ENCODE assay signal across 8 cellular contexts in genomic region chr1:68827261-68827660, GRCh38.
"Had no signal": no experiment of that assay in that cellular context is flagged by ENCODE, and none has a peak within 500 bp of the region (broad histone marks: within the 10 kb centered on the region; RNA-seq: fewer than 3 reads in every experiment).

No MANE protein-coding gene starts in this region.

- ATAC-seq: GM23338, HCT116 had no signal

- H3K9ac ChIP-seq: GM23248 had no signal

- H3K4me3 ChIP-seq: GM23248, GM23338 had no signal

- DNase-seq: GM23248, GOT3, H7, H9, HCEC 1CT, HFFc6 had no signal

- H3K4me2 ChIP-seq: GM23338 had no signal

- H3K27ac ChIP-seq: GM23248 had no signal

- H2AFZ ChIP-seq: GM23248, GM23338 had no signal
